ENCODE assay signal across 8 cellular contexts in the genomic region with DNA sequence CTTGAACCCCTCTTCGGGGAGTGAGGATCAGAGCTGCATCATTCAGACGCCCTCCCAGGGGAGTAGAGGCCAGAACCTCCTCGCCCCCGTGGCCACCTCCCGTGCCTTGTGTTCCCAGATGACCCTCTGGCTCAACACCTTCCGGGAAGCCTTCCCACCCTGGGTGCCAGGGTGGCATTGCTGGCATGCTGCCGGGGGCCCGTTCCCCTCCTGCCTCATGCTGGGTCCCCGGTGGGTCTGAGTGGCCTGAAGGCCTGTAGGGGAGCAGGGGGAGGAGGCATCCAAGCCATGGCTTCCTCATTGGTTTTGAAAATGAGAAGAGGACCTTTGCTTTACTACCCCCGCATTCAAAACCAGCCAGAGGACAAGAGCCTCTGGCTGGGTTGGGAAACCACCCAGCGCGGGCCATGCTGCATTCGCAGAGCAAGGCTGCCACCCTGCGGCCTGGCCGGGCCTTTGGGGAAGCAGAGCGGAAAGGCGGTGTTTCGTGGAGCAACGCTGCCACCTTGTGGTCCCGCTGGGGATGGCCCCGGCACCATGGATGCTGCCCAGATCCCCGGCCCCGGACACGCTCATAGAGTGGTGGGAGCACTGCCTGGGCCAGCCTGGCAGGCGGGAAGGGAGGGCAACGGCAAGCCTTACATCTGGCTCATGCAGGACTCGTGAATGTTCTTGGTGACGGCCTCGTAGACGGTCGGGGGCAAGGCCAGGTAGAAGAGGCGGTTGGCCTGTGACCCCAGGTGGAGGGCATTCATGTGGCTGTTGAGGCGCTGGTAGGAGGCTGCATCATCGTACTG. TPM values are rescaled to one million over a fixed set of nuclear protein-coding genes. Genes with fewer than 3 reads are reported as not detected.
DNase-seq lines count a peak whose midpoint lies in the region; ATAC-seq, FAIRE-seq and TF ChIP-seq lines count a peak whose summit lies in the region.

No MANE protein-coding gene starts in this region.

- in situ Hi-C loops in astrocyte of the spinal cord (cut with HindIII; ENCODE audit: low sequenced_read_pairs): no loop called here

- H3K4me3 ChIP-seq in astrocyte of the spinal cord (ENCODE audit: low read depth, low read length): no peak overlapping the region

- peak; percentile 53 for FAIRE-seq in TTC549 (lab: Jason Lieb, UNC)

- ATAC-seq in GM18508 (IDR thresholded peaks at IDR 0.05; ENCODE audit: insufficient read depth, unreplicated experiment) (peak; percentile 79), HG02973 (IDR thresholded peaks at IDR 0.05; ENCODE audit: unreplicated experiment) (peak; percentile 76)

- peak; percentile 76 for DNase-seq in A172 (ENCODE audit: low spot score)
- DNase-seq in NCI-H2107 treated with DMSO at 0.1 percent for 48 hours (lab: John Stamatoyannopoulos, UW; ENCODE audit: unreplicated experiment): peak; percentile 35
- peak; percentile 79 for DNase-seq in astrocyte of the spinal cord (ENCODE audit: low read depth, low spot score)
- peak; percentile 82 for DNase-seq in iPS-NIHi11 (ENCODE audit: low spot score)
- peak; percentile 78 to 92 (median 78) for DNase-seq in stimulated activated CD4-positive, alpha-beta T cell treated with anti-CD3 and anti-CD28 coated beads, Interleukin-12 subunit alpha, Interleukin-12 subunit beta, amount 100 ng/mL, for 48 hours (ENCODE audit: low read depth in 2 of 3, low spot score in 1 of 3)

- TF ChIP-seq CTCF in astrocyte of the spinal cord (IDR thresholded peaks at IDR 0.05; ENCODE audit: low read depth, low read length): peak; percentile 95

RNA-seq across cellular contexts. Expression of gene G6PD, which starts 11.9 kb away (rescaled TPM):
- total RNA-seq in A172 (2014; rRNA removed; shearing (Covaris generic)): 102 and 112 TPM in 2 replicates

RNA-seq across cellular contexts. Expression of gene IKBKG, which starts 12.7 kb away (rescaled TPM):
- 53.6 and 63.2 TPM in 2 replicates for total RNA-seq in A172 (2014; rRNA removed; shearing (Covaris generic))

RNA-seq across cellular contexts. Expression of gene FAM3A, which starts 18.7 kb away (rescaled TPM):
- total RNA-seq in A172 (2014; rRNA removed; shearing (Covaris generic)): 47.1 and 47.5 TPM in 2 replicates

RNA-seq across cellular contexts. Expression of gene SLC10A3, which starts 44.3 kb away (rescaled TPM):
- total RNA-seq in A172 (2014; rRNA removed; shearing (Covaris generic)): 51.9 and 63.9 TPM in 2 replicates

RNA-seq across cellular contexts. Expression of gene UBL4A, which starts 48.3 kb away (rescaled TPM):
- 116 and 139 TPM in 2 replicates for total RNA-seq in A172 (2014; rRNA removed; shearing (Covaris generic))
